24 cellular contexts compared by ENCODE assay signal in the genomic region with DNA sequence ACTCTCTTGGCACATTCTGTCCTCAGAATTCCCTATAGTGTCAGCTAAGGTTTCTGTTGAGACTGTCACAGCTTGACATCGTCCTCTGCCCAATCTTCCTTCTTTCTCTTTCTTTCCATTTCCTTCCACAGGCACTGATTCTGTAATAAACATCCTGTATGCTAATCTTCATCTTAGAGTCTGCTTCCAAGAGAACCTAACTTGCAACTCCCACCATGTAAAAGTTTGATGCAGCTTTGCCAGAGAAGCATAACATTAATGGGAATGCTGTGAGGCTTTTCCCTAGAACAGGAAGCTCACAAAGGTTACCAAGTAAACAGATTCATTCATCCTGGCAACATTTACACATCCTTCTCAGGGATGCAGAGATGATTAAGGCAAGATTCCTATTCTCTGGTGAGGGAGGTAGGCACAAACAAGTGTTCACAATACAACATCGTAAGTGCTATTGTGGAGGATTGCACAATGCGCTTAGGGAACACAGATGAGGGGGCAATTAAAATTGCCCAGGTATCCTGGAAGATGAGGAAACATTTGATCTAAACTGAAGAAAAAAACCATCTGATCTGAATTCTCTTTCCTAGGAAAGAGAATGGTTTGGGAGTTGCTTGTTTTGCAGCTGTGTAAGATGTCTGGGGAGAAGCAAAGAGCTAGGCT.
DNase-seq lines count a peak whose midpoint lies in the region; ATAC-seq, FAIRE-seq and TF ChIP-seq lines count a peak whose summit lies in the region.
"Had no signal": no experiment of that assay in that cellular context is flagged by ENCODE, and none has a peak within 500 bp of the region (broad histone marks: within the 10 kb centered on the region; RNA-seq: fewer than 3 reads in every experiment).

No MANE protein-coding gene starts in this region.

- POLR2A ChIA-PET in HepG2 (lab: Yijun Ruan, JAX): no interaction called here

- H3K4me3 ChIP-seq in HepG2 (replicated peaks in 1 of 3; ENCODE audit: insufficient read depth in 1 of 3, low read depth in 2 of 3, low read length in 3 of 3): no peak overlapping the region
- H3K4me3 ChIP-seq in right lobe of liver: no peak overlapping the region
- H3K4me3 ChIP-seq in neural progenitor cell: no peak overlapping the region
- H3K4me3 ChIP-seq: SJSA1 had no signal

- TF ChIP-seq CTCF in HepG2 (CRISPR knock-in tag; IDR thresholded peaks at IDR 0.05): no peak
- TF ChIP-seq CTCF in right lobe of liver (IDR thresholded peaks at IDR 0.05): no peak
- TF ChIP-seq CTCF in endothelial cell (IDR thresholded peaks at IDR 0.05; ENCODE audit: unreplicated experiment): no peak
- TF ChIP-seq CTCF in neural progenitor cell (IDR thresholded peaks at IDR 0.05): no peak

- H3K4me3 Mint-ChIP-seq in endothelial cell (ENCODE audit: unreplicated experiment): no peak overlapping the region
- H3K4me3 Mint-ChIP-seq in neural progenitor cell: no peak overlapping the region

- H3K27ac ChIP-seq in HepG2 (ENCODE audit: extremely low read length, insufficient read depth, low read length): no peak overlapping the region
- no peak overlapping the region for H3K27ac ChIP-seq in right lobe of liver
- no peak overlapping the region for H3K27ac ChIP-seq in neural progenitor cell
- H3K27ac ChIP-seq: SJSA1 had no signal

- DNase-seq in HepG2 (ENCODE audit: low spot score) (no peak), right lobe of liver (no peak), endothelial cell (ENCODE audit: low spot score) (no peak), neural progenitor cell (ENCODE audit: low spot score) (no peak), putamen (ENCODE audit: low spot score) (no peak)
- DNase-seq in stimulated activated naive CD4-positive, alpha-beta T cell treated with Interleukin-2 at 50 U/mL for 16 hours (lab: John Stamatoyannopoulos, UW): no peak
- DNase-seq: 8988T, Calu3, DMS79 treated with DMSO at 0.1 percent for 48 hours, GF-D8, H7, KBM-7, MV-4-11, NCI-H1105, NCI-H1436 treated with DMSO at 0.1 percent for 48 hours, NCI-H187 treated with DMSO at 0.1 percent for 48 hours, NCI-H446, NCI-H524 treated with DMSO at 0.1 percent for 48 hours, NCI-H774, Right ventricle myocardium superior, RPMI8226 had no signal

- no peak overlapping the region for H3K4me2 ChIP-seq in HepG2 (ENCODE audit: low read depth, low read length)
- no peak overlapping the region for H3K4me2 ChIP-seq in neural progenitor cell

- no peak overlapping the region for H3K9ac ChIP-seq in HepG2 (ENCODE audit: insufficient read depth, low read depth, low read length)
- no peak overlapping the region for H3K9ac ChIP-seq in neural progenitor cell

- no peak for FAIRE-seq in HepG2 (lab: Jason Lieb, UNC)
- FAIRE-seq: GM12891 had no signal

- H3K4me1 Mint-ChIP-seq in endothelial cell (ENCODE audit: unreplicated experiment) (peaks cover 9% of the 10 kb centered on the region), neural progenitor cell (peaks cover 3% of the 10 kb centered on the region)

- H3K9me3 ChIP-seq in HepG2 (ENCODE audit: low read length) (no peaks in the 10 kb centered on the region), right lobe of liver (no peaks in the 10 kb centered on the region), neural progenitor cell (ENCODE audit: low read depth) (no peaks in the 10 kb centered on the region)
- H3K9me3 ChIP-seq: SJSA1 had no signal

- no TSS peak for BruUV-seq in HepG2 (replicated peaks; lab: Mats Ljungman, UMichigan)

- in situ Hi-C loops in HepG2 (cut with HindIII; ENCODE audit: extremely low pct_ligation_motif_present, low pct_unique_long_range_greater_than_20kb): no loop called here

- no peaks in the 10 kb centered on the region for H3F3A ChIP-seq in neural progenitor cell (ENCODE audit: low read depth)

- intact Hi-C loops in HepG2 (cut with micrococcal nuclease; ENCODE audit: unreplicated experiment): no loop called here
- intact Hi-C loops in right lobe of liver (cut with DNase I): no loop called here

- H3K9me3 Mint-ChIP-seq in endothelial cell (ENCODE audit: unreplicated experiment) (no peaks in the 10 kb centered on the region), neural progenitor cell (peaks cover 8% of the 10 kb centered on the region)

- no peaks in the 10 kb centered on the region for H4K20me1 ChIP-seq in HepG2 (ENCODE audit: insufficient read depth, low read length)
- no peaks in the 10 kb centered on the region for H4K20me1 ChIP-seq in neural progenitor cell (ENCODE audit: low read depth)

- no peaks in the 10 kb centered on the region for H3K36me3 ChIP-seq in HepG2 (replicated peaks in 1 of 2; ENCODE audit: control insufficient read depth in 1 of 2, insufficient read depth in 2 of 2, low read length in 2 of 2)
- H3K36me3 ChIP-seq in right lobe of liver: no peaks in the 10 kb centered on the region
- no peaks in the 10 kb centered on the region for H3K36me3 ChIP-seq in neural progenitor cell
- H3K36me3 ChIP-seq: SJSA1 had no signal

- H3K79me2 ChIP-seq in HepG2 (ENCODE audit: insufficient read depth, low read length): no peaks in the 10 kb centered on the region
- H3K79me2 ChIP-seq in neural progenitor cell (ENCODE audit: low read depth): no peaks in the 10 kb centered on the region

- CTCF ChIA-PET in HepG2 (lab: Yijun Ruan, JAX; ENCODE audit: low intra/inter-chr PET ratio, low total read pairs): no interaction called here

- TF ChIP-seq POLR2A in HepG2 (IDR thresholded peaks at IDR 0.05; ENCODE audit: insufficient read depth in 1 of 2, low read depth in 2 of 2, low read length in 2 of 2) (no peak), right lobe of liver (IDR thresholded peaks at IDR 0.05) (no peak)

- H3K27me3 ChIP-seq in HepG2 (ENCODE audit: control insufficient read depth in 1 of 2, insufficient read depth in 2 of 2, low read length in 2 of 2) (no peaks in the 10 kb centered on the region), right lobe of liver (no peaks in the 10 kb centered on the region), neural progenitor cell (no peaks in the 10 kb centered on the region)
- H3K27me3 ChIP-seq: SJSA1 had no signal

- TF ChIP-seq RAD21 in HepG2 (CRISPR knock-in tag; IDR thresholded peaks at IDR 0.05): no peak

- no peak overlapping the region for H2AFZ ChIP-seq in HepG2 (ENCODE audit: low read length)
- peak overlapping the region; percentile 58 for H2AFZ ChIP-seq in neural progenitor cell (replicated peaks)

- no peak for TF ChIP-seq EP300 in HepG2 (IDR thresholded peaks at IDR 0.05; ENCODE audit: low read depth in 2 of 2, low read length in 2 of 2)
- TF ChIP-seq EP300 in HepG2 (CRISPR knock-in tag; IDR thresholded peaks at IDR 0.05; ENCODE audit: borderline replicate concordance): no peak

- H3K27me3 Mint-ChIP-seq in endothelial cell (ENCODE audit: unreplicated experiment) (no peaks in the 10 kb centered on the region), neural progenitor cell (ENCODE audit: insufficient read depth, low read depth) (peaks cover 2% of the 10 kb centered on the region)

- peak overlapping the region; percentile 96 for H3K27ac Mint-ChIP-seq in endothelial cell (ENCODE audit: unreplicated experiment)
- H3K27ac Mint-ChIP-seq in neural progenitor cell: peak overlapping the region; percentile 1

- ATAC-seq in HepG2 (no peak), right lobe of liver (no peak), HG02798 (IDR thresholded peaks at IDR 0.05; ENCODE audit: poor library complexity, unreplicated experiment) (no peak)

- 49% methylated on average over 3 of the region's 3 CpGs for WGBS in HepG2 (ENCODE audit: low lambda C conversion rate)
- 73% methylated on average over 3 of the region's 3 CpGs for WGBS in right lobe of liver (ENCODE audit: insufficient coverage, low coverage, low lambda C conversion rate, missing lambda C conversion rate)

- H3K36me3 Mint-ChIP-seq in endothelial cell (ENCODE audit: low read depth, unreplicated experiment): no peaks in the 10 kb centered on the region
- H3K36me3 Mint-ChIP-seq in neural progenitor cell: no peaks in the 10 kb centered on the region

- H3K4me1 ChIP-seq in HepG2 (ENCODE audit: insufficient read depth, low read length) (no peaks in the 10 kb centered on the region), right lobe of liver (no peaks in the 10 kb centered on the region), neural progenitor cell (peaks cover 5% of the 10 kb centered on the region)
- H3K4me1 ChIP-seq: SJSA1 had no signal

TF ChIP-seq in HepG2, 621 proteins besides CTCF, POLR2A, EP300 and RAD21:
- TF ChIP-seq CENPX (CRISPR knock-in tag; IDR thresholded peaks at IDR 0.05): no peak
- TF ChIP-seq CEBPB (IDR thresholded peaks at IDR 0.05; ENCODE audit: borderline replicate concordance, low read depth, low read length): peak; percentile 73
TF ChIP-seq in HepG2: peak in this region for 1.
